Comparison of ENCODE assay signal across 10 cellular contexts in genomic region chr14:96090441-96091148, GRCh38. TPM values are rescaled to one million over a fixed set of nuclear protein-coding genes. Genes with fewer than 3 reads are reported as not detected.
DNase-seq lines count a peak whose midpoint lies in the region; ATAC-seq and TF ChIP-seq lines count a peak whose summit lies in the region.
"Had no signal": no experiment of that assay in that cellular context is flagged by ENCODE, and none has a peak within 500 bp of the region (broad histone marks: within the 10 kb centered on the region; RNA-seq: fewer than 3 reads in every experiment).

No MANE protein-coding gene starts in this region.

- no peak for TF ChIP-seq CTCF in right atrium auricular region (IDR thresholded peaks at IDR 0.05)
- peak; percentile 29 for TF ChIP-seq CTCF in SK-N-SH (IDR thresholded peaks at IDR 0.05)
- no peak for TF ChIP-seq CTCF in vagina (IDR thresholded peaks at IDR 0.05)

- ATAC-seq in Right ventricle myocardium inferior (peak; percentile 73), HG03139 (IDR thresholded peaks at IDR 0.05; ENCODE audit: unreplicated experiment) (no peak), GM21529 (IDR thresholded peaks at IDR 0.05; ENCODE audit: unreplicated experiment) (no peak)
- ATAC-seq: Panc1 had no signal

- peaks cover 0 to 21% of the 10 kb centered on the region in 2 donors for H3K4me1 ChIP-seq in right atrium auricular region
- H3K4me1 ChIP-seq in SK-N-SH (ENCODE audit: control insufficient read depth in 1 of 2, insufficient read depth in 2 of 2, low read depth in 1 of 2, low read length in 1 of 2): peaks cover 21 to 86% of the 10 kb centered on the region in 2 experiments
- H3K4me1 ChIP-seq in vagina: peaks cover 23% of the 10 kb centered on the region

- TF ChIP-seq EP300 in SK-N-SH (IDR thresholded peaks at IDR 0.05; ENCODE audit: borderline replicate concordance in 1 of 2, low read depth in 1 of 2, low read length in 1 of 2): peak; percentile 38 to 76; a peak in 3 of 4 replicates

- CTCF ChIA-PET in SK-N-SH (lab: Yijun Ruan, JAX): interaction anchor here (1.0 to 37.1 kb wide), 7 partner anchors 8 to 189 kb away, joined by 3 to 920 read pairs (median 9); no protein-coding TSS in a partner anchor

- no peaks in the 10 kb centered on the region for H3K9me3 ChIP-seq in right atrium auricular region
- H3K9me3 ChIP-seq in SK-N-SH: no peaks in the 10 kb centered on the region
- H3K9me3 ChIP-seq in vagina: no peaks in the 10 kb centered on the region
- H3K9me3 ChIP-seq: suprapubic skin had no signal

- POLR2A ChIA-PET in SK-N-SH (lab: Yijun Ruan, JAX): interaction anchor here (1.1 to 1.7 kb wide), 4 partner anchors 12 to 184 kb away, joined by 3 to 7 read pairs (median 4); no protein-coding TSS in a partner anchor

- H3K4me2 ChIP-seq in SK-N-SH: peak overlapping the region; percentile 59; the same call in 1 of the 2 replicates

- DNase-seq in Right ventricle myocardium inferior (ENCODE audit: missing footprints): peak; percentile 87
- no peak for DNase-seq in right atrium auricular region (ENCODE audit: low spot score)
- DNase-seq in SK-N-SH: peak; percentile 83
- peak; percentile 78 for DNase-seq in left kidney (ENCODE audit: low read depth, low spot score)
- no peak for DNase-seq in vagina (ENCODE audit: extremely low spot score in 2 of 2)
- no peak for DNase-seq in NCI-H1048 (lab: John Stamatoyannopoulos, UW)

- 32% methylated on average over 11 of the region's 12 CpGs for WGBS in SK-N-SH (ENCODE audit: low lambda C conversion rate)

- H3K27ac ChIP-seq in right atrium auricular region (no peak overlapping the region), SK-N-SH (ENCODE audit: low read depth in 2 of 2, low read length in 1 of 2) (peak overlapping the region; percentile 33 to 99; a peak in 3 of 4 replicates), vagina (peak overlapping the region; percentile 44)
- H3K27ac ChIP-seq: suprapubic skin had no signal

- H3K27me3 ChIP-seq in right atrium auricular region (no peaks in the 10 kb centered on the region), SK-N-SH (ENCODE audit: insufficient read depth) (no peaks in the 10 kb centered on the region), vagina (no peaks in the 10 kb centered on the region)

- no peak for TF ChIP-seq POLR2A in vagina (IDR thresholded peaks at IDR 0.05)

- intact Hi-C loops in Right ventricle myocardium inferior (cut with DNase I) (no loop called here), vagina (cut with DNase I) (loop anchor here (10.0 kb wide), 1 partner anchor 96 kb away; no protein-coding TSS in a partner anchor)

- no peaks in the 10 kb centered on the region; the same call in 1 of the 2 replicates for H3K79me2 ChIP-seq in SK-N-SH (ENCODE audit: insufficient read depth)

- peak; percentile 37 for TF ChIP-seq RAD21 in SK-N-SH (IDR thresholded peaks at IDR 0.05; ENCODE audit: low read length)

- no peak overlapping the region for H3K4me3 ChIP-seq in right atrium auricular region
- no peak overlapping the region; a peak in 1 of 4 replicates for H3K4me3 ChIP-seq in SK-N-SH (ENCODE audit: low read depth in 2 of 2, low read length in 1 of 2)
- H3K4me3 ChIP-seq in vagina: no peak overlapping the region
- H3K4me3 ChIP-seq: suprapubic skin had no signal

- no peak overlapping the region for H2AFZ ChIP-seq in SK-N-SH (ENCODE audit: low read depth)

- no peaks in the 10 kb centered on the region for H3K9me2 ChIP-seq in SK-N-SH

- no peaks in the 10 kb centered on the region for H4K20me1 ChIP-seq in SK-N-SH (ENCODE audit: insufficient read depth)

- H3K36me3 ChIP-seq in right atrium auricular region (no peaks in the 10 kb centered on the region), SK-N-SH (replicated peaks in 1 of 2; ENCODE audit: control insufficient read depth in 1 of 2, insufficient read depth in 2 of 2, low read length in 1 of 2) (peaks cover 0 to 7% of the 10 kb centered on the region in 2 experiments), vagina (peaks cover 0 to 16% of the 10 kb centered on the region in 2 donors)

- H3F3A ChIP-seq in SK-N-SH (replicated peaks; ENCODE audit: insufficient read depth): no peaks in the 10 kb centered on the region

- no peak overlapping the region for H3K9ac ChIP-seq in SK-N-SH

TF ChIP-seq in SK-N-SH, 30 proteins besides CTCF, POLR2A, EP300 and RAD21 (continues in another document):
- TF ChIP-seq, protein P1, sequence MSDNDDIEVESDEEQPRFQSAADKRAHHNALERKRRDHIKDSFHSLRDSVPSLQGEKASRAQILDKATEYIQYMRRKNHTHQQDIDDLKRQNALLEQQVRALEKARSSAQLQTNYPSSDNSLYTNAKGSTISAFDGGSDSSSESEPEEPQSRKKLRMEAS (IDR thresholded peaks at IDR 0.05; ENCODE audit: low read depth): peak; percentile 18; the same call in 1 of the 2 replicates
- TF ChIP-seq RCOR1 (IDR thresholded peaks at IDR 0.05; ENCODE audit: low read length) (peak; percentile 70), GATA2 (CRISPR knock-in tag; IDR thresholded peaks at IDR 0.05) (no peak; the same call in 1 of the 2 replicates), FOXM1 (IDR thresholded peaks at IDR 0.05; ENCODE audit: low read depth) (no peak), TEAD4 (IDR thresholded peaks at IDR 0.05; ENCODE audit: borderline replicate concordance, insufficient read depth) (0 out of 2 replicates have a peak, but pooled peaks have one; percentile 16), USF2 (IDR thresholded peaks at IDR 0.05; ENCODE audit: borderline replicate concordance, low read depth, low read length) (no peak), FOSL2 (IDR thresholded peaks at IDR 0.05; ENCODE audit: borderline replicate concordance, low read depth) (no peak), TCF12 (IDR thresholded peaks at IDR 0.05) (peak; percentile 88), EZH2phosphoT487 (IDR thresholded peaks at IDR 0.05; ENCODE audit: borderline replicate concordance, low read depth) (no peak), SMC3 (IDR thresholded peaks at IDR 0.05; ENCODE audit: low read depth, low read length) (no peak), POLR2AphosphoS5 (IDR thresholded peaks at IDR 0.05; ENCODE audit: low read depth, low read length) (peak; percentile 41; the same call in 1 of the 2 replicates), CHD2 (IDR thresholded peaks at IDR 0.05; ENCODE audit: low read length, partially characterized antibody) (peak; percentile 95), TAF1 (IDR thresholded peaks at IDR 0.05; ENCODE audit: borderline replicate concordance, low read depth, low read length) (no peak), MXI1 (IDR thresholded peaks at IDR 0.05; ENCODE audit: low read depth, low read length) (no peak; the same call in 1 of the 2 replicates), JUND (IDR thresholded peaks at IDR 0.05) (peak; percentile 38; the same call in 1 of the 2 replicates), FOXJ3 (CRISPR knock-in tag; IDR thresholded peaks at IDR 0.05) (no peak), RXRA (IDR thresholded peaks at IDR 0.05; ENCODE audit: borderline replicate concordance, low read depth) (no peak), REST (IDR thresholded peaks at IDR 0.05; ENCODE audit: low read depth, low read length) (no peak), SIN3A (IDR thresholded peaks at IDR 0.05; ENCODE audit: borderline replicate concordance, low read depth, low read length) (no peak; the same call in 1 of the 2 replicates)
- TF ChIP-seq, protein P2, sequence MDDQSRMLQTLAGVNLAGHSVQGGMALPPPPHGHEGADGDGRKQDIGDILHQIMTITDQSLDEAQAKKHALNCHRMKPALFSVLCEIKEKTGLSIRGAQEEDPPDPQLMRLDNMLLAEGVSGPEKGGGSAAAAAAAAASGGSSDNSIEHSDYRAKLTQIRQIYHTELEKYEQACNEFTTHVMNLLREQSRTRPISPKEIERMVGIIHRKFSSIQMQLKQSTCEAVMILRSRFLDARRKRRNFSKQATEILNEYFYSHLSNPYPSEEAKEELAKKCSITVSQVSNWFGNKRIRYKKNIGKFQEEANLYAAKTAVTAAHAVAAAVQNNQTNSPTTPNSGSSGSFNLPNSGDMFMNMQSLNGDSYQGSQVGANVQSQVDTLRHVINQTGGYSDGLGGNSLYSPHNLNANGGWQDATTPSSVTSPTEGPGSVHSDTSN (IDR thresholded peaks at IDR 0.05): peak; percentile 66

RNA-seq across cellular contexts. Expression of gene C14orf132, which starts 51.4 kb away (rescaled TPM):
- total RNA-seq in Right ventricle myocardium inferior (1.5 TPM), right atrium auricular region (1 to 10 TPM; 1.6 to 5.6 TPM), vagina (12.0 TPM)
- polyA plus RNA-seq in SK-N-SH (2012; rRNA removed): 5.5 and 7.1 TPM in 2 replicates
- polyA plus RNA-seq in SK-N-SH (2012; cell fraction: cytosol; rRNA removed): 5.4 and 6.5 TPM in 2 replicates
- polyA plus RNA-seq in SK-N-SH (2012; cell fraction: nucleus; rRNA removed): 7.6 and 8.7 TPM in 2 replicates

Comparison
In these comparisons a context has a peak if more than half of its experiments do, and no peak if none do; other contexts are left out.
1. DNase-seq: peak in Right ventricle myocardium inferior (single experiment), SK-N-SH (single experiment) and left kidney (single experiment); none in right atrium auricular region (single experiment), vagina (0 of 2) and NCI-H1048 (single experiment).
2. H3K27ac ChIP-seq: peak in SK-N-SH (2 of 2) and vagina (single experiment); none in right atrium auricular region (0 of 2).